Comparison of ENCODE assay signal across 19 cellular contexts in the genomic region with DNA sequence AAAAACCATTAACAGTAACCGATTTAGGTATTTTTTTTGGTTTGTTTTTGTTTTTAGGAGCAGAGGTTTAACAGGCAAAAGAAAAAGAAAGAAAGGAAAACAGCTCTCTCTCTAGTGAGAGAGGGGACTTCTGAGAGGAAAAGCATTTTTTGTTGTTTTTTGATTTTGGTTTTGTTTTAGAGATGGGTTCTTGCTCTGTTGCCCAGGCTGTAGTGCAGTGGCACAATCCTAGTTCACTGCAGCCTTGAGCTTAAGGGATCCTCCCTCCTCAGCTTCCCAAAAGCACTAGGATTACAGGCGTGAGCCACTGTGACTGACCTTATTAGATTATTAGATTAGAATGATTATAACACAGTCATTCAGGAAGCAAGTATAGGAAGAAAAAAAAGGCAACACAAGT. TPM values are rescaled to one million over a fixed set of nuclear protein-coding genes. Genes with fewer than 3 reads are reported as not detected.
DNase-seq lines count a peak whose midpoint lies in the region; ATAC-seq and TF ChIP-seq lines count a peak whose summit lies in the region.
"Had no signal": no experiment of that assay in that cellular context is flagged by ENCODE, and none has a peak within 500 bp of the region (broad histone marks: within the 10 kb centered on the region; RNA-seq: fewer than 3 reads in every experiment).

No MANE protein-coding gene starts in this region.

- CTCF ChIA-PET in activated B cell treated with CpG ODN at 0.5 μM for 24 hours (lab: Charles Lee), result no interaction called here

- TF ChIP-seq CTCF in activated B cell treated with CpG ODN at 0.5 μM for 24 hours (IDR thresholded peaks at IDR 0.05), result no peak
- no peak for TF ChIP-seq CTCF in type B pancreatic cell (conservative IDR thresholded peaks at IDR 0.05)

- peak overlapping the region; percentile 43 for H3K27ac Mint-ChIP-seq in stimulated activated naive CD8-positive, alpha-beta T cell treated with anti-CD3 and anti-CD28 coated beads, Interleukin-15, Interleukin-2, amounts not matched to agents 100 ng/mL and 50 ng/mL, for 24 hours
- H3K27ac Mint-ChIP-seq in activated B cell treated with CpG ODN at 0.5 μM for 24 hours, result peak overlapping the region; percentile 65
- peak overlapping the region; percentile 71 to 88 for H3K27ac Mint-ChIP-seq in effector memory CD8-positive, alpha-beta T cell
- peak overlapping the region; percentile 64 for H3K27ac Mint-ChIP-seq in type B pancreatic cell

- peaks cover 7% of the 10 kb centered on the region for H3K36me3 Mint-ChIP-seq in stimulated activated naive CD8-positive, alpha-beta T cell treated with anti-CD3 and anti-CD28 coated beads, Interleukin-15, Interleukin-2, amounts not matched to agents 100 ng/mL and 50 ng/mL, for 24 hours (ENCODE audit: low read depth)
- peaks cover 9% of the 10 kb centered on the region for H3K36me3 Mint-ChIP-seq in activated B cell treated with CpG ODN at 0.5 μM for 24 hours (ENCODE audit: low read depth)
- peaks cover 19% of the 10 kb centered on the region for H3K36me3 Mint-ChIP-seq in effector memory CD8-positive, alpha-beta T cell (ENCODE audit: insufficient read depth)
- H3K36me3 Mint-ChIP-seq in type B pancreatic cell, result peaks cover 9% of the 10 kb centered on the region

- H3K27me3 Mint-ChIP-seq in stimulated activated naive CD8-positive, alpha-beta T cell treated with anti-CD3 and anti-CD28 coated beads, Interleukin-15, Interleukin-2, amounts not matched to agents 100 ng/mL and 50 ng/mL, for 24 hours, result no peaks in the 10 kb centered on the region
- H3K27me3 Mint-ChIP-seq in activated B cell treated with CpG ODN at 0.5 μM for 24 hours (no peaks in the 10 kb centered on the region), type B pancreatic cell (no peaks in the 10 kb centered on the region)
- no peaks in the 10 kb centered on the region for H3K27me3 Mint-ChIP-seq in effector memory CD8-positive, alpha-beta T cell

- peaks cover 22% of the 10 kb centered on the region for H3K4me1 Mint-ChIP-seq in stimulated activated naive CD8-positive, alpha-beta T cell treated with anti-CD3 and anti-CD28 coated beads, Interleukin-15, Interleukin-2, amounts not matched to agents 100 ng/mL and 50 ng/mL, for 24 hours (ENCODE audit: low read depth)
- H3K4me1 Mint-ChIP-seq in activated B cell treated with CpG ODN at 0.5 μM for 24 hours (peaks cover 9% of the 10 kb centered on the region), type B pancreatic cell (ENCODE audit: unreplicated experiment) (peaks cover 7% of the 10 kb centered on the region)
- peaks cover 8 to 15% of the 10 kb centered on the region in 2 donors for H3K4me1 Mint-ChIP-seq in effector memory CD8-positive, alpha-beta T cell (ENCODE audit: low read depth in 2 of 2)

- POLR2A ChIA-PET in activated B cell treated with CpG ODN at 0.5 μM for 24 hours (lab: Charles Lee), result interaction anchor here (0.6 kb wide), 1 partner anchor 202 kb away, joined by 3 read pairs; no protein-coding TSS in a partner anchor

- no peak for ATAC-seq in stimulated activated naive CD8-positive, alpha-beta T cell treated with anti-CD3 and anti-CD28 coated beads, Interleukin-15, Interleukin-2, amounts not matched to agents 100 U/mL and 50 U/mL, for 24 hours
- ATAC-seq in activated B cell treated with CpG ODN at 0.5 μM for 24 hours (ENCODE audit: low read depth), result no peak
- ATAC-seq in effector memory CD8-positive, alpha-beta T cell (replicated peaks), result no peak
- no peak for ATAC-seq in GM21529 (IDR thresholded peaks at IDR 0.05; ENCODE audit: unreplicated experiment)
- ATAC-seq in GM19035 (IDR thresholded peaks at IDR 0.05; ENCODE audit: unreplicated experiment), result no peak
- ATAC-seq: left lobe of liver, mucosa of descending colon had no signal

- no peaks in the 10 kb centered on the region for H3K9me3 Mint-ChIP-seq in stimulated activated naive CD8-positive, alpha-beta T cell treated with anti-CD3 and anti-CD28 coated beads, Interleukin-15, Interleukin-2, amounts not matched to agents 100 ng/mL and 50 ng/mL, for 24 hours
- H3K9me3 Mint-ChIP-seq in activated B cell treated with CpG ODN at 0.5 μM for 24 hours (no peaks in the 10 kb centered on the region), type B pancreatic cell (no peaks in the 10 kb centered on the region)
- H3K9me3 Mint-ChIP-seq in effector memory CD8-positive, alpha-beta T cell, result no peaks in the 10 kb centered on the region

- H3K4me3 Mint-ChIP-seq in stimulated activated naive CD8-positive, alpha-beta T cell treated with anti-CD3 and anti-CD28 coated beads, Interleukin-15, Interleukin-2, amounts not matched to agents 100 ng/mL and 50 ng/mL, for 24 hours, result no peak overlapping the region
- H3K4me3 Mint-ChIP-seq in activated B cell treated with CpG ODN at 0.5 μM for 24 hours (no peak overlapping the region), type B pancreatic cell (no peak overlapping the region)
- H3K4me3 Mint-ChIP-seq in effector memory CD8-positive, alpha-beta T cell, result no peak overlapping the region

- intact Hi-C loops in activated B cell treated with CpG ODN at 0.5 μM for 24 hours (cut with micrococcal nuclease), result no loop called here

- DNase-seq in stimulated activated naive CD8-positive, alpha-beta T cell treated with anti-CD3 and anti-CD28 coated beads, Interleukin-15, Interleukin-2, amounts not matched to agents 100 U/mL and 50 U/mL, for 24 hours, result no peak
- DNase-seq in activated B cell treated with CpG ODN at 0.5 μM for 24 hours (no peak), type B pancreatic cell (ENCODE audit: extremely low spot score, unreplicated experiment) (no peak)
- DNase-seq in effector memory CD8-positive, alpha-beta T cell, result no peak
- DNase-seq in stimulated activated CD4-positive, alpha-beta T cell treated with anti-CD3 and anti-CD28 coated beads, Interleukin-15, amount 100 ng/mL, for 24 hours, result no peak
- DNase-seq: activated naive CD4-positive, alpha-beta T cell; Caco-2; colonic mucosa; EL; GM23248; Kasumi-1; mucosa of descending colon; NCI-H1092; NCI-H2029; retina had no signal

RNA-seq across cellular contexts. Expression of gene USP20, which starts 10.1 kb away (rescaled TPM):
- 28.1 and 31.6 TPM in 2 replicates for total RNA-seq in activated B cell treated with CpG ODN at 0.5 μM for 24 hours
- total RNA-seq in type B pancreatic cell (ENCODE audit: low replicate concordance), result 37.8 and 39.2 TPM in 2 replicates

RNA-seq across cellular contexts. Expression of gene C9orf78, which starts 10.3 kb away (rescaled TPM):
- 34.1 and 42.7 TPM in 2 replicates for total RNA-seq in activated B cell treated with CpG ODN at 0.5 μM for 24 hours
- total RNA-seq in type B pancreatic cell (ENCODE audit: low replicate concordance), result 33.6 and 35.4 TPM in 2 replicates

RNA-seq across cellular contexts. Expression of gene TOR1A, which starts 21.4 kb away (rescaled TPM):
- total RNA-seq in activated B cell treated with CpG ODN at 0.5 μM for 24 hours (28.5 and 29.5 TPM in 2 replicates), type B pancreatic cell (ENCODE audit: low replicate concordance) (28.5 and 36.2 TPM in 2 replicates)

RNA-seq across cellular contexts. Expression of gene TOR1B, which starts 42.4 kb away (rescaled TPM):
- total RNA-seq in activated B cell treated with CpG ODN at 0.5 μM for 24 hours, result 11.8 and 15.3 TPM in 2 replicates
- 19.4 and 23.5 TPM in 2 replicates for total RNA-seq in type B pancreatic cell (ENCODE audit: low replicate concordance)
